Comparison of ENCODE assay signal across 26 cellular contexts in genomic region chr13:20497376-20497775, GRCh38.
"Had no signal": no experiment of that assay in that cellular context is flagged by ENCODE, and none has a peak within 500 bp of the region (broad histone marks: within the 10 kb centered on the region; RNA-seq: fewer than 3 reads in every experiment).

No MANE protein-coding gene starts in this region.

- H3K27me3 ChIP-seq: dorsolateral prefrontal cortex, foreskin keratinocyte, gastroesophageal sphincter, heart left ventricle, hepatocyte, left lung, ovary, suprapubic skin, transverse colon had no signal

- H3K4me3 Mint-ChIP-seq: naive thymus-derived CD8-positive, alpha-beta T cell; nephron progenitor cell; stimulated activated naive CD8-positive, alpha-beta T cell treated with anti-CD3 and anti-CD28 coated beads, Interleukin-15, amount 100 ng/mL, for 72 hours had no signal

- H2AFZ ChIP-seq: hepatocyte had no signal

- H3K36me3 ChIP-seq: left lung, ovary, suprapubic skin, transverse colon had no signal

- H3K4me3 ChIP-seq: dorsolateral prefrontal cortex, gastroesophageal sphincter, heart left ventricle, hepatocyte, left lung, ovary, psoas muscle, suprapubic skin, transverse colon had no signal

- H3K4me2 ChIP-seq: hepatocyte had no signal

- H3K9me3 ChIP-seq: gastroesophageal sphincter, ovary, psoas muscle, suprapubic skin, transverse colon had no signal

- H3K4me1 ChIP-seq: psoas muscle had no signal

- H3K27me3 Mint-ChIP-seq: naive thymus-derived CD8-positive, alpha-beta T cell; stimulated activated naive CD8-positive, alpha-beta T cell treated with anti-CD3 and anti-CD28 coated beads, Interleukin-15, amount 100 ng/mL, for 72 hours had no signal

- H3K27ac ChIP-seq: epithelial cell of prostate, foreskin keratinocyte, gastroesophageal sphincter, heart left ventricle, hepatocyte, left lung, ovary, psoas muscle, suprapubic skin, transverse colon had no signal

- H3K4me1 Mint-ChIP-seq: nephron progenitor cell had no signal

- ATAC-seq: esophagus mucosa; foreskin keratinocyte; gastroesophageal sphincter; heart left ventricle; left cardiac atrium; left lung; naive thymus-derived CD8-positive, alpha-beta T cell; psoas muscle; right cardiac atrium; stimulated activated naive CD8-positive, alpha-beta T cell treated with anti-CD3 and anti-CD28 coated beads, Interleukin-15, amount 100 ng/mL, for 72 hours had no signal

- DNase-seq: dorsolateral prefrontal cortex; effector CD4-positive, alpha-beta T cell; foreskin keratinocyte; heart left ventricle; left cardiac atrium; left lung; naive thymus-derived CD8-positive, alpha-beta T cell; nephron progenitor cell; occipital lobe; ovary; posterior cingulate gyrus; psoas muscle; right cardiac atrium; small intestine; stimulated activated CD4-positive, alpha-beta T cell treated with anti-CD3 and anti-CD28 coated beads, Interleukin-15, amount 100 ng/mL, for 24 hours; stimulated activated CD4-positive, alpha-beta T cell treated with anti-CD3 and anti-CD28 coated beads, Interleukin-2, amount 100 ng/mL, for 48 hours; stimulated activated naive CD4-positive, alpha-beta T cell; stimulated activated naive CD8-positive, alpha-beta T cell treated with anti-CD3 and anti-CD28 coated beads, Interleukin-15, amount 100 ng/mL, for 72 hours; transverse colon had no signal

- FAIRE-seq: colon, islet of Langerhans, small intestine had no signal
